In the genomic region with DNA sequence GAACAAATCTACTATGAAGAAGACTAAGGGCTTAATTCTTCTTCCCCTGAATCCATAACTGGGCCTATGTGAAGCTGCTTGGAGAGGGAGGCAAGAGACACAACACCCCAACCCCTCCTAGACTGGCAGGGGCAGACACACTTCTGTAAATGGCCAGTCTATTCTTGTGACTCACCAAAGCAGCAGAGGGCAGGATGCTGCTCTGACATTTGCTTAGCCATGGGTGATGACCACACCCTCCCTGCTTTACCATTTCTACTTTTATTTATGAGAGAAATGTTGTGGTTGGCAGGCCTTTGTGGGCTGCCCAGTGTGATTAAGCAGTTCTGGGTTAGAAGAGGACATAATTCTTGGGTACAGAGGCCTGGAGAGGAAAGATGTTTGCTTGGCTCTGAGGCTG, we compare ENCODE assay signal across 16 cellular contexts.
DNase-seq lines count a peak whose midpoint lies in the region; ATAC-seq and TF ChIP-seq lines count a peak whose summit lies in the region.
"Had no signal": no experiment of that assay in that cellular context is flagged by ENCODE, and none has a peak within 500 bp of the region (broad histone marks: within the 10 kb centered on the region; RNA-seq: fewer than 3 reads in every experiment).

No MANE protein-coding gene starts in this region.

- H3K9me3 ChIP-seq in upper lobe of left lung = peaks cover 7 to 13% (median 10%) of the 10 kb centered on the region in 4 donors

- no peaks in the 10 kb centered on the region for H3K27me3 ChIP-seq in upper lobe of left lung
- H3K27me3 ChIP-seq: neural progenitor cell, stomach had no signal

- H3K27ac ChIP-seq in upper lobe of left lung = no peak overlapping the region
- H3K27ac ChIP-seq: neural progenitor cell, stomach had no signal

- no peak for ATAC-seq in GM18502 (IDR thresholded peaks at IDR 0.05; ENCODE audit: poor library complexity, unreplicated experiment)
- no peak for ATAC-seq in upper lobe of left lung (ENCODE audit: low FRiP score in 2 of 2)
- ATAC-seq: activated naive CD8-positive, alpha-beta T cell treated with anti-CD3 and anti-CD28 coated beads, Interleukin-2, amount 50 U/mL, for 24 hours had no signal

- DNase-seq in AG08395 (ENCODE audit: low spot score) = peak; percentile 50
- DNase-seq in HT1080 (ENCODE audit: low read depth) = peak; percentile 84
- DNase-seq in amniotic epithelial cell (ENCODE audit: low read depth) = peak; percentile 47
- peak; percentile 20 for DNase-seq in foreskin melanocyte
- no peak for DNase-seq in RPMI8226
- no peak for DNase-seq in NCI-H510A (lab: John Stamatoyannopoulos, UW)
- no peak for DNase-seq in upper lobe of left lung
- DNase-seq: activated naive CD8-positive, alpha-beta T cell treated with anti-CD3 and anti-CD28 coated beads, Interleukin-2, amount 50 U/mL, for 24 hours; activated T-cell treated with anti-CD3 and anti-CD28 coated beads, Interleukin-2, amount 50 U/mL, for 48 hours; GF-D8; H9; NCI-H187 treated with DMSO at 0.1 percent for 48 hours; NCI-H510A treated with DMSO at 0.1 percent for 48 hours; stomach had no signal

- H3K4me1 ChIP-seq in upper lobe of left lung = no peaks in the 10 kb centered on the region
- H3K4me1 ChIP-seq: neural progenitor cell, stomach had no signal

- TF ChIP-seq CTCF in upper lobe of left lung (IDR thresholded peaks at IDR 0.05) = no peak

- H3K4me3 ChIP-seq in upper lobe of left lung = no peak overlapping the region
- H3K4me3 ChIP-seq: neural progenitor cell, stomach had no signal

- H3K36me3 ChIP-seq in upper lobe of left lung = no peaks in the 10 kb centered on the region
- H3K36me3 ChIP-seq: neural progenitor cell, stomach had no signal

- TF ChIP-seq EP300 in upper lobe of left lung (IDR thresholded peaks at IDR 0.05) = no peak

- TF ChIP-seq POLR2A in upper lobe of left lung (IDR thresholded peaks at IDR 0.05) = no peak

Comparison
In these comparisons a context has a peak if more than half of its experiments do, and no peak if none do; other contexts are left out.
1. DNase-seq: peak in AG08395 (single experiment), HT1080 (single experiment), amniotic epithelial cell (single experiment) and foreskin melanocyte (single experiment); none in RPMI8226 (single experiment), NCI-H510A (single experiment) and upper lobe of left lung (0 of 2).